9 cellular contexts compared by ENCODE assay signal in the genomic region with DNA sequence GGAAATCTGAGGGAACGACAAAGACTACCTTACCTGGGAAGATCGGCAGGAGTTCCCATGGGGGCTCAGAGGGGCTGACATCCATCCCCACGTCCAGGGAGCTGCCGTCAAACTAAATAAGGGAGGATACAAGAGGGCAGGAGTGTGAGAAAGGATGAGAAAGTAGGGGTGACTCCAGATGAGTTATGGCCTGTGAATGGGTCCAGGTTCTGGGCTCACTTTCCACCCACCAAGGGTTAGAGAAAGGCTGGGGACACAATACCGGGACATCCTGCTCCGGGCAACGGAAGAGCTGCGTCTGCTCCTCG. TPM values are rescaled to one million over a fixed set of nuclear protein-coding genes. Genes with fewer than 3 reads are reported as not detected.
DNase-seq lines count a peak whose midpoint lies in the region; ATAC-seq and TF ChIP-seq lines count a peak whose summit lies in the region.
"Had no signal": no experiment of that assay in that cellular context is flagged by ENCODE, and none has a peak within 500 bp of the region (broad histone marks: within the 10 kb centered on the region; RNA-seq: fewer than 3 reads in every experiment).

No MANE protein-coding gene starts in this region.

- 1 to 3% (median 2%) methylated on average over 9 of the region's 9 CpGs for WGBS in ovary, 3 donors

- H3K27me3 ChIP-seq in CD8-positive, alpha-beta memory T cell (ENCODE audit: insufficient read depth, low read length, poor library complexity, severe bottlenecking): no peaks in the 10 kb centered on the region
- H3K27me3 ChIP-seq in Peyer's patch (no peaks in the 10 kb centered on the region), ovary (no peaks in the 10 kb centered on the region)

- CTCF ChIA-PET in CD8-positive, alpha-beta memory T cell (lab: Charles Lee): interaction anchor here (1.1 to 1.6 kb wide), 2 partner anchors 27 to 68 kb away, joined by 5 to 6 read pairs; no protein-coding TSS in a partner anchor

- TF ChIP-seq EP300 in ovary (IDR thresholded peaks at IDR 0.05): no peak

- TF ChIP-seq CTCF in Peyer's patch (IDR thresholded peaks at IDR 0.05) (no peak), epithelial cell of proximal tubule (conservative IDR thresholded peaks at IDR 0.05; ENCODE audit: low read depth, low read length) (no peak), ovary (IDR thresholded peaks at IDR 0.05) (no peak)

- peaks cover 3 to 51% (median 9%) of the 10 kb centered on the region in 3 donors for H3K36me3 Mint-ChIP-seq in CD8-positive, alpha-beta memory T cell

- H3K4me3 ChIP-seq in CD8-positive, alpha-beta memory T cell (ENCODE audit: low read length): peak overlapping the region; percentile 96
- H3K4me3 ChIP-seq in Peyer's patch (peak overlapping the region; percentile 74 to 90 (median 88)), epithelial cell of proximal tubule (ENCODE audit: low read depth, low read length) (peak overlapping the region; percentile 88), ovary (peak overlapping the region; percentile 93)

- H3K9me3 ChIP-seq in CD8-positive, alpha-beta memory T cell (ENCODE audit: low read length): no peaks in the 10 kb centered on the region
- H3K9me3 ChIP-seq in Peyer's patch (no peaks in the 10 kb centered on the region), ovary (no peaks in the 10 kb centered on the region)

- no peak for DNase-seq in CD8-positive, alpha-beta memory T cell
- no peak for DNase-seq in Peyer's patch
- no peak for DNase-seq in epithelial cell of proximal tubule (ENCODE audit: low read depth)
- no peak for DNase-seq in ovary
- DNase-seq in NCI-H345 treated with DMSO at 0.1 percent for 48 hours (lab: John Stamatoyannopoulos, UW; ENCODE audit: unreplicated experiment): no peak
- DNase-seq in DMS53 (lab: John Stamatoyannopoulos, UW): no peak
- DNase-seq in SW480 (ENCODE audit: low spot score): no peak

- H3K27me3 Mint-ChIP-seq in CD8-positive, alpha-beta memory T cell: peaks cover 2 to 3% of the 10 kb centered on the region in 2 donors

- peak overlapping the region; percentile 85 to 99 (median 98) for H3K27ac Mint-ChIP-seq in CD8-positive, alpha-beta memory T cell

- peaks cover 26% of the 10 kb centered on the region for H3K36me3 ChIP-seq in CD8-positive, alpha-beta memory T cell (ENCODE audit: insufficient read depth, low read length)
- H3K36me3 ChIP-seq in Peyer's patch: peaks cover 0 to 41% (median 0%) of the 10 kb centered on the region in 3 donors
- no peaks in the 10 kb centered on the region for H3K36me3 ChIP-seq in ovary

- TF ChIP-seq POLR2A in Peyer's patch (IDR thresholded peaks at IDR 0.05): no peak
- no peak for TF ChIP-seq POLR2A in ovary (IDR thresholded peaks at IDR 0.05)

- H3K4me3 Mint-ChIP-seq in CD8-positive, alpha-beta memory T cell: peak overlapping the region; percentile 95 to 100 (median 99)

- POLR2A ChIA-PET in CD8-positive, alpha-beta memory T cell (lab: Charles Lee): interaction anchor here (0.9 to 3.6 kb wide), 4 partner anchors 13 to 845 kb away, joined by 3 to 34 read pairs (median 6); no protein-coding TSS in a partner anchor

- intact Hi-C loops in ovary (cut with DNase I): no loop called here

- H3K27ac ChIP-seq in CD8-positive, alpha-beta memory T cell (ENCODE audit: low read depth, low read length): peak overlapping the region; percentile 95
- H3K27ac ChIP-seq in Peyer's patch (peak overlapping the region; percentile 78 to 88 (median 84)), ovary (peak overlapping the region; percentile 56 to 60)

- peaks cover 30% of the 10 kb centered on the region for H3K4me1 ChIP-seq in CD8-positive, alpha-beta memory T cell (ENCODE audit: insufficient read depth, low read length)
- H3K4me1 ChIP-seq in Peyer's patch (peaks cover 6 to 32% (median 16%) of the 10 kb centered on the region in 4 donors), ovary (ENCODE audit: insufficient read depth) (peaks cover 13% of the 10 kb centered on the region)

- peaks cover 48 to 63% (median 59%) of the 10 kb centered on the region in 3 donors for H3K4me1 Mint-ChIP-seq in CD8-positive, alpha-beta memory T cell

- no peak for ATAC-seq in GM19395 (IDR thresholded peaks at IDR 0.05; ENCODE audit: unreplicated experiment)

- H3K9me3 Mint-ChIP-seq in CD8-positive, alpha-beta memory T cell: no peaks in the 10 kb centered on the region

RNA-seq across cellular contexts. Expression of a gene that starts 0.7 kb away (rescaled TPM):
- total RNA-seq in CD8-positive, alpha-beta memory T cell: 10 to 100 TPM; 72.5 to 74.4 TPM
- polyA plus RNA-seq in CD8-positive, alpha-beta memory T cell: 20.7 TPM
- 100 to 1,000 TPM in 3 of 4 donors, 10 to 100 TPM in 1; 75.3 to 408 (median 156) TPM for total RNA-seq in Peyer's patch
- 21.3 and 23.2 TPM in 2 replicates for total RNA-seq in epithelial cell of proximal tubule
- total RNA-seq in ovary: 100 to 1,000 TPM in 1 of 7 donors, 10 to 100 TPM in 6; 27.8 to 100 (median 84.5) TPM
- 10 to 100 TPM; 37.9 to 70.3 TPM for polyA plus RNA-seq in ovary

RNA-seq across cellular contexts. Expression of a gene that starts 2.7 kb away (rescaled TPM):
- total RNA-seq in CD8-positive, alpha-beta memory T cell: 1 to 10 TPM; 6.8 to 8.1 TPM
- polyA plus RNA-seq in CD8-positive, alpha-beta memory T cell: 2.3 TPM
- total RNA-seq in Peyer's patch (1 to 10 TPM; 5.1 to 6.6 (median 5.6) TPM), epithelial cell of proximal tubule (2.5 and 7.2 TPM in 2 replicates), ovary (1 to 10 TPM; 1.7 to 4.6 (median 4.1) TPM)
- polyA plus RNA-seq in ovary: 1 to 10 TPM; 4.2 to 5.5 TPM

RNA-seq across cellular contexts. Expression of a gene that starts 18.2 kb away (rescaled TPM):
- 1 to 10 TPM; 2.5 to 4.9 TPM for total RNA-seq in CD8-positive, alpha-beta memory T cell
- polyA plus RNA-seq in CD8-positive, alpha-beta memory T cell: not detected
- 100 to 1,000 TPM in 2 of 4 donors, 10 to 100 TPM in 2; 38.5 to 301 (median 117) TPM for total RNA-seq in Peyer's patch
- 0.23 TPM in 1 of 2 replicates, not detected in the other for total RNA-seq in epithelial cell of proximal tubule
- total RNA-seq in ovary: 100 to 1,000 TPM in 6 of 7 donors, 10 to 100 TPM in 1; 58.5 to 334 (median 205) TPM
- polyA plus RNA-seq in ovary: 100 to 1,000 TPM in 1 of 2 donors, 10 to 100 TPM in 1; 13.3 to 114 TPM

RNA-seq across cellular contexts. Expression of a gene that starts 24.4 kb away (rescaled TPM):
- under 1 TPM; 0.35 to 0.55 TPM for total RNA-seq in CD8-positive, alpha-beta memory T cell
- polyA plus RNA-seq in CD8-positive, alpha-beta memory T cell: 0.72 TPM
- 1 to 10 TPM in 3 of 4 donors, not detected in 1; 3.1 to 4.1 (median 3.8) TPM for total RNA-seq in Peyer's patch
- not detected in 2 replicates for total RNA-seq in epithelial cell of proximal tubule
- 10 to 100 TPM in 5 of 7 donors, 1 to 10 TPM in 2; 2.4 to 44.1 (median 28.0) TPM for total RNA-seq in ovary
- polyA plus RNA-seq in ovary: 10 to 100 TPM; 16.3 to 27.7 TPM
- total RNA-seq: myocyte had no signal

RNA-seq across cellular contexts. Expression of a gene that starts 26.6 kb away (rescaled TPM):
- total RNA-seq in CD8-positive, alpha-beta memory T cell: 10 to 100 TPM; 18.8 to 19.0 TPM
- polyA plus RNA-seq in CD8-positive, alpha-beta memory T cell: 10.0 TPM
- total RNA-seq in Peyer's patch (100 to 1,000 TPM in 1 of 4 donors, 10 to 100 TPM in 2, 1 to 10 TPM in 1; 7.4 to 121 (median 26.9) TPM), epithelial cell of proximal tubule (23.2 and 39.4 TPM in 2 replicates), ovary (10 to 100 TPM; 33.5 to 63.9 (median 43.9) TPM)
- polyA plus RNA-seq in ovary: 10 to 100 TPM; 34.4 to 53.1 TPM

Comparison
In these comparisons a context has a peak if more than half of its experiments do, and no peak if none do; other contexts are left out.
1. RNA of a gene that starts 18.2 kb away (total RNA-seq): 58.5 to 334 TPM in ovary and 38.5 to 301 TPM in Peyer's patch; 2.5 to 4.9 TPM in CD8-positive, alpha-beta memory T cell and 0.23 TPM in epithelial cell of proximal tubule; every median in the first group is over 4 times any median in the second.
2. Peak in every context shown above with its lines, with median percentiles within 50 percentile points of each other: H3K27ac ChIP-seq and H3K4me3 ChIP-seq.